Comparison of ENCODE assay signal across 16 cellular contexts in genomic region chr9:95143591-95144561, GRCh38.
DNase-seq lines count a peak whose midpoint lies in the region; ATAC-seq and TF ChIP-seq lines count a peak whose summit lies in the region.
"Had no signal": no experiment of that assay in that cellular context is flagged by ENCODE, and none has a peak within 500 bp of the region (broad histone marks: within the 10 kb centered on the region; RNA-seq: fewer than 3 reads in every experiment).

No MANE protein-coding gene starts in this region.

- H3K27ac Mint-ChIP-seq in activated CD8-positive, alpha-beta memory T cell treated with anti-CD3 and anti-CD28 coated beads, Interleukin-2, amount 10 ng/mL, durations not matched to agents 7 days and 5 days, result no peak overlapping the region
- H3K27ac Mint-ChIP-seq: mesothelial cell of epicardium had no signal

- H3K27ac ChIP-seq in adrenal gland (peak overlapping the region in 2 of 5 donors; percentile 26 to 74), heart left ventricle (peak overlapping the region in 6 of 12 donors; percentile 18 to 57 (median 25)), urinary bladder (ENCODE audit: low read depth) (peak overlapping the region; percentile 48)
- H3K27ac ChIP-seq: HL-60, SJSA1, WERI-Rb-1 had no signal

- ATAC-seq in heart left ventricle (peak; percentile 88 to 91 (median 90)), omental fat pad (ENCODE audit: low FRiP score) (peak; percentile 70), GM21528 (IDR thresholded peaks at IDR 0.05; ENCODE audit: low FRiP score, unreplicated experiment) (no peak)
- no peak for ATAC-seq in activated CD8-positive, alpha-beta memory T cell treated with anti-CD3 and anti-CD28 coated beads, Interleukin-2, amount 10 ng/mL, durations not matched to agents 7 days and 5 days

- intact Hi-C loops in adrenal gland (cut with DNase I), result no loop called here
- intact Hi-C loops in heart left ventricle (cut with DNase I), result no loop called here

- DNase-seq in adrenal gland (peak; percentile 47 to 90 (median 71)), heart left ventricle (peak; percentile 76 to 83 (median 80)), omental fat pad (ENCODE audit: low spot score) (no peak), NCI-H2029 treated with DMSO at 0.1 percent for 48 hours (lab: John Stamatoyannopoulos, UW) (no peak)
- DNase-seq in activated CD4-positive, CD25-positive, alpha-beta regulatory T cell treated with anti-CD3 and anti-CD28 coated beads, Interleukin-2, amount 50 U/mL, for 72 hours, result no peak
- DNase-seq in activated CD8-positive, alpha-beta memory T cell treated with anti-CD3 and anti-CD28 coated beads, Interleukin-2, amount 10 ng/mL, durations not matched to agents 7 days and 5 days, result no peak
- DNase-seq: MV-4-11; NCI-H510A; stimulated activated CD4-positive, alpha-beta T cell treated with anti-CD3 and anti-CD28 coated beads, Interleukin-12 subunit alpha, Interleukin-12 subunit beta, amount 100 ng/mL, for 4 hours; stimulated activated CD8-positive, alpha-beta memory T cell treated with anti-CD3 and anti-CD28 coated beads, Interleukin-4, amount 100 ng/mL, for 48 hours; WERI-Rb-1 had no signal

- H3K36me3 ChIP-seq in adrenal gland (replicated peaks in 1 of 2), result no peaks in the 10 kb centered on the region
- H3K36me3 ChIP-seq in heart left ventricle, result no peaks in the 10 kb centered on the region
- no peaks in the 10 kb centered on the region for H3K36me3 ChIP-seq in urinary bladder (ENCODE audit: insufficient read depth)
- H3K36me3 ChIP-seq: WERI-Rb-1 had no signal

- TF ChIP-seq CTCF in adrenal gland (IDR thresholded peaks at IDR 0.05) (peak in 1 of 6 experiments; percentile 11), heart left ventricle (IDR thresholded peaks at IDR 0.05) (no peak), omental fat pad (IDR thresholded peaks at IDR 0.05) (no peak)

- H3K4me3 Mint-ChIP-seq in activated CD8-positive, alpha-beta memory T cell treated with anti-CD3 and anti-CD28 coated beads, Interleukin-2, amount 10 ng/mL, durations not matched to agents 7 days and 5 days, result no peak overlapping the region
- H3K4me3 Mint-ChIP-seq: mesothelial cell of epicardium had no signal

- no peaks in the 10 kb centered on the region for H3K27me3 Mint-ChIP-seq in activated CD8-positive, alpha-beta memory T cell treated with anti-CD3 and anti-CD28 coated beads, Interleukin-2, amount 10 ng/mL, durations not matched to agents 7 days and 5 days

- H3K9me3 ChIP-seq in adrenal gland (replicated peaks in 1 of 3), result no peaks in the 10 kb centered on the region
- no peaks in the 10 kb centered on the region for H3K9me3 ChIP-seq in heart left ventricle
- H3K9me3 ChIP-seq: SJSA1 had no signal

- H3K36me3 Mint-ChIP-seq in activated CD8-positive, alpha-beta memory T cell treated with anti-CD3 and anti-CD28 coated beads, Interleukin-2, amount 10 ng/mL, durations not matched to agents 7 days and 5 days, result peaks cover 1% of the 10 kb centered on the region

- H3K4me3 ChIP-seq in adrenal gland (no peak overlapping the region), heart left ventricle (no peak overlapping the region), urinary bladder (ENCODE audit: low read depth, low read length) (no peak overlapping the region)
- H3K4me3 ChIP-seq: SJSA1 had no signal

- H3K4me1 Mint-ChIP-seq in activated CD8-positive, alpha-beta memory T cell treated with anti-CD3 and anti-CD28 coated beads, Interleukin-2, amount 10 ng/mL, durations not matched to agents 7 days and 5 days, result peaks cover 5% of the 10 kb centered on the region
- H3K4me1 Mint-ChIP-seq: mesothelial cell of epicardium had no signal

- 75 to 82% (median 76%) methylated on average over 17 to 18 of the region's 18 CpGs for WGBS in adrenal gland, 4 donors
- 86 to 89% (median 88%) methylated on average over 18 of the region's 18 CpGs for WGBS in heart left ventricle, 4 donors
- WGBS in urinary bladder, result 42% methylated on average over 18 of the region's 18 CpGs

- H3K4me1 ChIP-seq in adrenal gland (replicated peaks in 1 of 2) (peaks cover 0 to 9% of the 10 kb centered on the region in 2 donors), heart left ventricle (peaks cover 0 to 5% (median 0%) of the 10 kb centered on the region in 12 donors), urinary bladder (ENCODE audit: insufficient read depth) (no peaks in the 10 kb centered on the region)

- no peaks in the 10 kb centered on the region for H3K9me3 Mint-ChIP-seq in activated CD8-positive, alpha-beta memory T cell treated with anti-CD3 and anti-CD28 coated beads, Interleukin-2, amount 10 ng/mL, durations not matched to agents 7 days and 5 days (ENCODE audit: low read depth)
- H3K9me3 Mint-ChIP-seq: mesothelial cell of epicardium had no signal

- CTCF ChIA-PET in activated CD8-positive, alpha-beta memory T cell treated with anti-CD3 and anti-CD28 coated beads, Interleukin-2, amount 10 ng/mL, durations not matched to agents 7 days and 5 days (lab: Charles Lee), result interaction anchor here (1.3 to 1.4 kb wide), 2 partner anchors 16 kb away, joined by 3 to 4 read pairs; no protein-coding TSS in a partner anchor

- H3K27me3 ChIP-seq in adrenal gland, result no peaks in the 10 kb centered on the region
- no peaks in the 10 kb centered on the region for H3K27me3 ChIP-seq in heart left ventricle
- H3K27me3 ChIP-seq: SJSA1 had no signal

- TF ChIP-seq POLR2A in adrenal gland (IDR thresholded peaks at IDR 0.05) (no peak), heart left ventricle (IDR thresholded peaks at IDR 0.05) (no peak)

Comparison
In these comparisons a context has a peak if more than half of its experiments do, and no peak if none do; other contexts are left out.
1. DNase-seq: peak in adrenal gland (7 of 7) and heart left ventricle (5 of 5); none in omental fat pad (single experiment), activated CD4-positive, CD25-positive, alpha-beta regulatory T cell treated with anti-CD3 and anti-CD28 coated beads, Interleukin-2, amount 50 U/mL, for 72 hours (single experiment), activated CD8-positive, alpha-beta memory T cell treated with anti-CD3 and anti-CD28 coated beads, Interleukin-2, amount 10 ng/mL, durations not matched to agents 7 days and 5 days (single experiment) and NCI-H2029 treated with DMSO at 0.1 percent for 48 hours (single experiment).
2. ATAC-seq: peak in heart left ventricle (4 of 4) and omental fat pad (single experiment); none in GM21528 (single experiment) and activated CD8-positive, alpha-beta memory T cell treated with anti-CD3 and anti-CD28 coated beads, Interleukin-2, amount 10 ng/mL, durations not matched to agents 7 days and 5 days (single experiment).